19 cellular contexts compared by ENCODE assay signal in genomic region chr1:57860333-57860732, GRCh38.
DNase-seq lines count a peak whose midpoint lies in the region; ATAC-seq and TF ChIP-seq lines count a peak whose summit lies in the region.
"Had no signal": no experiment of that assay in that cellular context is flagged by ENCODE, and none has a peak within 500 bp of the region (broad histone marks: within the 10 kb centered on the region; RNA-seq: fewer than 3 reads in every experiment).

No MANE protein-coding gene starts in this region.

- no peaks in the 10 kb centered on the region for H3K36me3 Mint-ChIP-seq in nephron progenitor cell (ENCODE audit: low read depth)
- H3K36me3 Mint-ChIP-seq in activated naive CD4-positive, alpha-beta T cell treated with anti-CD3 and anti-CD28 coated beads, Interleukin-2, amount 50 U/mL, for 72 hours, result peaks cover 0 to 4% of the 10 kb centered on the region in 2 donors

- no peak overlapping the region for H3K27ac Mint-ChIP-seq in nephron progenitor cell
- H3K27ac Mint-ChIP-seq in activated naive CD4-positive, alpha-beta T cell treated with anti-CD3 and anti-CD28 coated beads, Interleukin-2, amount 50 U/mL, for 72 hours, result no peak overlapping the region
- H3K27ac Mint-ChIP-seq: HFFc6 had no signal

- H3K4me3 Mint-ChIP-seq in nephron progenitor cell, result no peak overlapping the region
- H3K4me3 Mint-ChIP-seq: HFFc6 had no signal

- no peaks in the 10 kb centered on the region for H3K9me3 Mint-ChIP-seq in nephron progenitor cell
- peaks cover 0 to 7% of the 10 kb centered on the region in 2 donors for H3K9me3 Mint-ChIP-seq in activated naive CD4-positive, alpha-beta T cell treated with anti-CD3 and anti-CD28 coated beads, Interleukin-2, amount 50 U/mL, for 72 hours

- peaks cover 1% of the 10 kb centered on the region for H3K27me3 Mint-ChIP-seq in nephron progenitor cell (ENCODE audit: low read depth, poor library complexity)

- H3K4me1 Mint-ChIP-seq in nephron progenitor cell, result no peaks in the 10 kb centered on the region

- H3K27ac ChIP-seq in epithelial cell of prostate, result peak overlapping the region; percentile 69
- H3K27ac ChIP-seq: C4-2B, SK-N-MC had no signal

- ATAC-seq in activated naive CD4-positive, alpha-beta T cell treated with anti-CD3 and anti-CD28 coated beads, Interleukin-2, amount 50 U/mL, for 72 hours, result no peak
- ATAC-seq: Right ventricle myocardium inferior had no signal

- DNase-seq in DMS53 (lab: John Stamatoyannopoulos, UW), result peak; percentile 34
- no peak for DNase-seq in DMS53 treated with DMSO at 0.1 percent for 48 hours (lab: John Stamatoyannopoulos, UW; ENCODE audit: unreplicated experiment)
- DNase-seq in M059J (ENCODE audit: low read depth), result peak; percentile 40
- DNase-seq in epithelial cell of prostate (ENCODE audit: low read depth, low spot score), result no peak
- peak; percentile 13 for DNase-seq in occipital lobe (lab: John Stamatoyannopoulos, UW)
- no peak for DNase-seq in nephron progenitor cell
- DNase-seq in DMS153 (lab: John Stamatoyannopoulos, UW), result no peak
- no peak for DNase-seq in activated naive CD4-positive, alpha-beta T cell treated with anti-CD3 and anti-CD28 coated beads, Interleukin-2, amount 50 U/mL, for 72 hours (ENCODE audit: low spot score in 2 of 2)
- DNase-seq: 8988T, DND-41, HFFc6, KG1, MG63, NCI-H2029, NCI-H2227 treated with DMSO at 0.1 percent for 48 hours, NCI-H524 treated with DMSO at 0.1 percent for 48 hours had no signal

- TF ChIP-seq CTCF in nephron progenitor cell (IDR thresholded peaks at IDR 0.05), result no peak

Comparison
In these comparisons a context has a peak if more than half of its experiments do, and no peak if none do; other contexts are left out.
1. DNase-seq: peak in DMS53 (single experiment), M059J (single experiment) and occipital lobe (single experiment); none in DMS53 treated with DMSO at 0.1 percent for 48 hours (single experiment), epithelial cell of prostate (single experiment), nephron progenitor cell (single experiment), DMS153 (single experiment) and activated naive CD4-positive, alpha-beta T cell treated with anti-CD3 and anti-CD28 coated beads, Interleukin-2, amount 50 U/mL, for 72 hours (0 of 2).